ENCODE assay signal across 8 cellular contexts in genomic region chr2:42810126-42810970, GRCh38. TPM values are rescaled to one million over a fixed set of nuclear protein-coding genes. Genes with fewer than 3 reads are reported as not detected.
DNase-seq lines count a peak whose midpoint lies in the region; ATAC-seq, FAIRE-seq and TF ChIP-seq lines count a peak whose summit lies in the region.

No MANE protein-coding gene starts in this region.

- H3K27me3 ChIP-seq in SK-N-SH (ENCODE audit: insufficient read depth) (no peaks in the 10 kb centered on the region), pancreas (no peaks in the 10 kb centered on the region), tibial artery (no peaks in the 10 kb centered on the region)

- intact Hi-C loops in head of caudate nucleus (cut with DNase I) (loop anchor here (5.0 to 10.0 kb wide), 2 partner anchors 417 to 784 kb away; partner anchors contain the start of genes THADA and ZFP36L2), pancreas (cut with DNase I) (no loop called here), tibial artery (cut with DNase I; ENCODE audit: low total_unique reads) (no loop called here)

- ATAC-seq in HG02610 (IDR thresholded peaks at IDR 0.05; ENCODE audit: unreplicated experiment): peak; percentile 79
- peak; percentile 78 to 87 (median 87) for ATAC-seq in pancreas

- DNase-seq in GM10266 (ENCODE audit: extremely low spot score) (peak; percentile 94), NCI-H1092 (lab: John Stamatoyannopoulos, UW) (peak; percentile 85), SK-N-SH (peak; percentile 97), head of caudate nucleus (peak; percentile 87 to 98 (median 94)), pancreas (peak; percentile 91 to 98 (median 96)), tibial artery (peak; percentile 97 to 98)

- peak overlapping the region; percentile 98 for H2AFZ ChIP-seq in SK-N-SH (ENCODE audit: low read depth)

- peak overlapping the region; percentile 95 to 99 for H3K27ac ChIP-seq in SK-N-SH (ENCODE audit: low read depth in 2 of 2, low read length in 1 of 2)
- H3K27ac ChIP-seq in pancreas: peak overlapping the region; percentile 99 to 100 (median 100)
- peak overlapping the region; percentile 96 to 99 for H3K27ac ChIP-seq in tibial artery

- H3K9me3 ChIP-seq in SK-N-SH (no peaks in the 10 kb centered on the region), pancreas (no peaks in the 10 kb centered on the region), tibial artery (no peaks in the 10 kb centered on the region)

- no peaks in the 10 kb centered on the region for H3K9me3 Mint-ChIP-seq in activated naive CD8-positive, alpha-beta T cell (ENCODE audit: low read depth)

- H3K4me3 Mint-ChIP-seq in activated naive CD8-positive, alpha-beta T cell: peak overlapping the region; percentile 96

- no peaks in the 10 kb centered on the region for H3K36me3 Mint-ChIP-seq in activated naive CD8-positive, alpha-beta T cell

- POLR2A ChIA-PET in SK-N-SH (lab: Yijun Ruan, JAX): interaction anchor here (0.7 to 2.5 kb wide), 21 partner anchors 9 to 861 kb away, joined by 3 to 15 read pairs (median 4); partner anchors contain the start of genes HAAO, KCNG3, THADA and ZFP36L2

- H3K4me3 ChIP-seq in SK-N-SH (ENCODE audit: low read depth in 2 of 2, low read length in 1 of 2): peak overlapping the region; percentile 67 to 75
- peak overlapping the region; percentile 38 to 56 (median 51) for H3K4me3 ChIP-seq in pancreas
- H3K4me3 ChIP-seq in tibial artery: peak overlapping the region; percentile 67 to 75

- H3K36me3 ChIP-seq in SK-N-SH (replicated peaks in 1 of 2; ENCODE audit: control insufficient read depth in 1 of 2, insufficient read depth in 2 of 2, low read length in 1 of 2) (no peaks in the 10 kb centered on the region), pancreas (no peaks in the 10 kb centered on the region), tibial artery (no peaks in the 10 kb centered on the region)

- TF ChIP-seq RAD21 in SK-N-SH (IDR thresholded peaks at IDR 0.05; ENCODE audit: low read length): no peak

- no peaks in the 10 kb centered on the region for H3K9me2 ChIP-seq in SK-N-SH

- peaks cover 21% of the 10 kb centered on the region for H3F3A ChIP-seq in SK-N-SH (replicated peaks; ENCODE audit: insufficient read depth)

- peak in 1 of 2 experiments; percentile 76; a peak in 1 of 4 replicates for TF ChIP-seq EP300 in SK-N-SH (IDR thresholded peaks at IDR 0.05; ENCODE audit: borderline replicate concordance in 1 of 2, low read depth in 1 of 2, low read length in 1 of 2)

- CTCF ChIA-PET in SK-N-SH (lab: Yijun Ruan, JAX): interaction anchor here (0.5 to 3.4 kb wide), 33 partner anchors 9 to 1142 kb away, joined by 3 to 22 read pairs (median 4); partner anchors contain the start of gene KCNG3

- no peak for FAIRE-seq in pancreas (lab: Jason Lieb, UNC)

- peak overlapping the region; percentile 97 for H3K9ac ChIP-seq in SK-N-SH

- peak overlapping the region; percentile 86 for H3K4me2 ChIP-seq in SK-N-SH

- TF ChIP-seq CTCF in GM10266 (IDR thresholded peaks at IDR 0.05; ENCODE audit: control insufficient read depth, insufficient read depth, low read depth, missing control alignments) (peak; percentile 14), SK-N-SH (IDR thresholded peaks at IDR 0.05) (no peak), pancreas (IDR thresholded peaks at IDR 0.05) (no peak), tibial artery (IDR thresholded peaks at IDR 0.05) (no peak)

- peaks cover 0 to 17% of the 10 kb centered on the region in 2 experiments; a peak in 1 of 4 replicates for H3K4me1 ChIP-seq in SK-N-SH (ENCODE audit: control insufficient read depth in 1 of 2, insufficient read depth in 2 of 2, low read depth in 1 of 2, low read length in 1 of 2)
- peaks cover 10 to 19% (median 11%) of the 10 kb centered on the region in 3 donors for H3K4me1 ChIP-seq in pancreas
- H3K4me1 ChIP-seq in tibial artery: peaks cover 0 to 14% (median 11%) of the 10 kb centered on the region in 4 donors

- no peaks in the 10 kb centered on the region for H3K79me2 ChIP-seq in SK-N-SH (ENCODE audit: insufficient read depth)

- H3K27me3 Mint-ChIP-seq in activated naive CD8-positive, alpha-beta T cell: no peaks in the 10 kb centered on the region

- peak overlapping the region; percentile 99 for H3K27ac Mint-ChIP-seq in activated naive CD8-positive, alpha-beta T cell

- H4K20me1 ChIP-seq in SK-N-SH (ENCODE audit: insufficient read depth): no peaks in the 10 kb centered on the region

- H3K4me1 Mint-ChIP-seq in activated naive CD8-positive, alpha-beta T cell (ENCODE audit: low read depth): peaks cover 24% of the 10 kb centered on the region

- WGBS in SK-N-SH (ENCODE audit: low lambda C conversion rate): 5% methylated on average over 43 of the region's 83 CpGs
- 2 to 3% methylated on average over 55 to 83 of the region's 83 CpGs for WGBS in pancreas, 2 donors

TF ChIP-seq in SK-N-SH, 30 proteins besides CTCF, POLR2A, EP300 and RAD21 (continues in another document):
- TF ChIP-seq MAX (IDR thresholded peaks at IDR 0.05; ENCODE audit: low read depth): peak; percentile 90
- TF ChIP-seq NRF1 (IDR thresholded peaks at IDR 0.05; ENCODE audit: low read depth, low read length): peak; percentile 83
- peak; percentile 95 for TF ChIP-seq TEAD4 (IDR thresholded peaks at IDR 0.05; ENCODE audit: borderline replicate concordance, insufficient read depth)
- no peak for TF ChIP-seq ELF1 (IDR thresholded peaks at IDR 0.05)
- peak; percentile 43; the same call in 1 of the 2 replicates for TF ChIP-seq GATA2 (CRISPR knock-in tag; IDR thresholded peaks at IDR 0.05)
- TF ChIP-seq TCF12 (IDR thresholded peaks at IDR 0.05): peak; percentile 3; the same call in 1 of the 2 replicates
- TF ChIP-seq, protein P1, sequence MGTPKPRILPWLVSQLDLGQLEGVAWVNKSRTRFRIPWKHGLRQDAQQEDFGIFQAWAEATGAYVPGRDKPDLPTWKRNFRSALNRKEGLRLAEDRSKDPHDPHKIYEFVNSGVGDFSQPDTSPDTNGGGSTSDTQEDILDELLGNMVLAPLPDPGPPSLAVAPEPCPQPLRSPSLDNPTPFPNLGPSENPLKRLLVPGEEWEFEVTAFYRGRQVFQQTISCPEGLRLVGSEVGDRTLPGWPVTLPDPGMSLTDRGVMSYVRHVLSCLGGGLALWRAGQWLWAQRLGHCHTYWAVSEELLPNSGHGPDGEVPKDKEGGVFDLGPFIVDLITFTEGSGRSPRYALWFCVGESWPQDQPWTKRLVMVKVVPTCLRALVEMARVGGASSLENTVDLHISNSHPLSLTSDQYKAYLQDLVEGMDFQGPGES (IDR thresholded peaks at IDR 0.05; ENCODE audit: low read depth, low read length): peak; percentile 43
- 0 out of 2 replicates have a peak, but pooled peaks have one; percentile 44 for TF ChIP-seq YY1 (IDR thresholded peaks at IDR 0.05; ENCODE audit: low read depth)
- peak; percentile 36; the same call in 1 of the 2 replicates for TF ChIP-seq GABPA (IDR thresholded peaks at IDR 0.05; ENCODE audit: low read depth)
- TF ChIP-seq USF2 (IDR thresholded peaks at IDR 0.05; ENCODE audit: borderline replicate concordance, low read depth, low read length): no peak
- peak; percentile 92 for TF ChIP-seq RCOR1 (IDR thresholded peaks at IDR 0.05; ENCODE audit: low read length)
- TF ChIP-seq FOXJ3 (CRISPR knock-in tag; IDR thresholded peaks at IDR 0.05): peak; percentile 44; the same call in 1 of the 2 replicates
- TF ChIP-seq, protein P2, sequence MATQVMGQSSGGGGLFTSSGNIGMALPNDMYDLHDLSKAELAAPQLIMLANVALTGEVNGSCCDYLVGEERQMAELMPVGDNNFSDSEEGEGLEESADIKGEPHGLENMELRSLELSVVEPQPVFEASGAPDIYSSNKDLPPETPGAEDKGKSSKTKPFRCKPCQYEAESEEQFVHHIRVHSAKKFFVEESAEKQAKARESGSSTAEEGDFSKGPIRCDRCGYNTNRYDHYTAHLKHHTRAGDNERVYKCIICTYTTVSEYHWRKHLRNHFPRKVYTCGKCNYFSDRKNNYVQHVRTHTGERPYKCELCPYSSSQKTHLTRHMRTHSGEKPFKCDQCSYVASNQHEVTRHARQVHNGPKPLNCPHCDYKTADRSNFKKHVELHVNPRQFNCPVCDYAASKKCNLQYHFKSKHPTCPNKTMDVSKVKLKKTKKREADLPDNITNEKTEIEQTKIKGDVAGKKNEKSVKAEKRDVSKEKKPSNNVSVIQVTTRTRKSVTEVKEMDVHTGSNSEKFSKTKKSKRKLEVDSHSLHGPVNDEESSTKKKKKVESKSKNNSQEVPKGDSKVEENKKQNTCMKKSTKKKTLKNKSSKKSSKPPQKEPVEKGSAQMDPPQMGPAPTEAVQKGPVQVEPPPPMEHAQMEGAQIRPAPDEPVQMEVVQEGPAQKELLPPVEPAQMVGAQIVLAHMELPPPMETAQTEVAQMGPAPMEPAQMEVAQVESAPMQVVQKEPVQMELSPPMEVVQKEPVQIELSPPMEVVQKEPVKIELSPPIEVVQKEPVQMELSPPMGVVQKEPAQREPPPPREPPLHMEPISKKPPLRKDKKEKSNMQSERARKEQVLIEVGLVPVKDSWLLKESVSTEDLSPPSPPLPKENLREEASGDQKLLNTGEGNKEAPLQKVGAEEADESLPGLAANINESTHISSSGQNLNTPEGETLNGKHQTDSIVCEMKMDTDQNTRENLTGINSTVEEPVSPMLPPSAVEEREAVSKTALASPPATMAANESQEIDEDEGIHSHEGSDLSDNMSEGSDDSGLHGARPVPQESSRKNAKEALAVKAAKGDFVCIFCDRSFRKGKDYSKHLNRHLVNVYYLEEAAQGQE (IDR thresholded peaks at IDR 0.05; ENCODE audit: low read depth, low read length): 0 out of 2 replicates have a peak, but pooled peaks have one; percentile 44
- 0 out of 2 replicates have a peak, but pooled peaks have one; percentile 3 for TF ChIP-seq SMC3 (IDR thresholded peaks at IDR 0.05; ENCODE audit: low read depth, low read length)

RNA-seq across cellular contexts. Expression of gene HAAO, which starts 18.0 kb away (rescaled TPM):
- polyA plus RNA-seq in SK-N-SH (2012; rRNA removed): not detected in 2 replicates
- not detected in 2 replicates for polyA plus RNA-seq in SK-N-SH (2012; cell fraction: cytosol; rRNA removed)
- polyA plus RNA-seq in SK-N-SH (2012; cell fraction: nucleus; rRNA removed): not detected in 2 replicates
- total RNA-seq in pancreas: 10 to 100 TPM; 10.9 to 35.4 (median 20.4) TPM
- 10 to 100 TPM; 18.3 to 31.6 TPM for polyA plus RNA-seq in pancreas

RNA-seq across cellular contexts. Expression of gene OXER1, which starts 46.4 kb away (rescaled TPM):
- not detected in 2 replicates for polyA plus RNA-seq in SK-N-SH (2012; rRNA removed)
- polyA plus RNA-seq in SK-N-SH (2012; cell fraction: cytosol; rRNA removed): not detected in 2 replicates
- 0.04 TPM in 1 of 2 replicates, not detected in the other for polyA plus RNA-seq in SK-N-SH (2012; cell fraction: nucleus; rRNA removed)
- total RNA-seq in pancreas: 1 to 10 TPM; 2.0 to 4.5 (median 3.7) TPM
- 10 to 100 TPM; 10.1 to 12.5 TPM for polyA plus RNA-seq in pancreas

Comparison
In these comparisons a context has a peak if more than half of its experiments do, and no peak if none do; other contexts are left out.
1. Peak in every context shown above with its lines: DNase-seq, ATAC-seq, H3K4me3 ChIP-seq and H3K27ac ChIP-seq.
2. RNA of gene HAAO, which starts 18.0 kb away (polyA plus RNA-seq): 18.3 to 31.6 TPM in pancreas; not detected in SK-N-SH; every median in the first group is over 10 times any median in the second.
3. RNA of gene OXER1, which starts 46.4 kb away (polyA plus RNA-seq): 10.1 to 12.5 TPM in pancreas; 0.04 TPM in SK-N-SH; every median in the first group is over 10 times any median in the second.